ENCODE assay signal across 16 cellular contexts in the genomic region with DNA sequence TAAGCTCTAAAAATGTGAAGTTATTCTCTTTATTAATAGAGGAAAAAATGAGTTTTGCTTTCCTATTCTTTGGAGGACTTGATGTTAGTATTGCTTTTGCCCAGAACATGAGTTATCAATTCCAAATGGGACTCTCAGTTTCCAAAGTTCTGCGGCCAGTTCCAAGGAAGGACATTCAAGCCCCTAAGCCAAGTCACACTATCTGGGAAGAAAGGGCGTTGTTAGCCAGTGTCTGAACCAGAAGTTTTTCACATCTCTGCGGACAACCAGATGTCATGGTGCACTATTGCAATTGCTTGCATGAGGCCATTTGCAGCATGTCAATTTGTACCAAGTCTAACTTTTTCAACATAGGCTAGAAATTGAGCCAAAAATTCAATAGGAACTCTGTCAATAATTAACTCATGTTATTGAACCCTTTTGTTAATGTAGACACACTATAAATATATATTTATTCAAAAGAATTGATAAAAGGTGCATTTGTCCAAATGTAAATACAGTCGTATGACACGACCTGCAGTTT.
"Had no signal": no experiment of that assay in that cellular context is flagged by ENCODE, and none has a peak within 500 bp of the region (broad histone marks: within the 10 kb centered on the region; RNA-seq: fewer than 3 reads in every experiment).

No MANE protein-coding gene starts in this region.

- DNase-seq: colonic mucosa; dermis blood vessel endothelial cell; esophagus squamous epithelium; foreskin melanocyte; heart right ventricle; hypothalamus; naive thymus-derived CD4-positive, alpha-beta T cell; nephron progenitor cell; stimulated activated CD4-positive, alpha-beta T cell treated with anti-CD3 and anti-CD28 coated beads, Interleukin-2, amount 100 ng/mL, for 48 hours; stimulated activated naive CD4-positive, alpha-beta T cell treated with Interleukin-2 at 50 U/mL for 16 hours; upper lobe of right lung had no signal

- H3K4me1 Mint-ChIP-seq: naive thymus-derived CD4-positive, alpha-beta T cell had no signal

- H3K4me3 Mint-ChIP-seq: naive thymus-derived CD4-positive, alpha-beta T cell; nephron progenitor cell had no signal

- H3K27ac ChIP-seq: colonic mucosa, esophagus squamous epithelium, heart right ventricle, parathyroid adenoma, prostate gland, tibial artery, upper lobe of right lung, vagina had no signal

- H3K4me1 ChIP-seq: prostate gland had no signal

- H3K36me3 Mint-ChIP-seq: naive thymus-derived CD4-positive, alpha-beta T cell had no signal

- H3K27me3 ChIP-seq: colonic mucosa, heart right ventricle, tibial artery, upper lobe of right lung, vagina had no signal

- H3K9me3 ChIP-seq: colonic mucosa, esophagus squamous epithelium, heart right ventricle, prostate gland, tibial artery, upper lobe of right lung, vagina had no signal

- H3K27ac Mint-ChIP-seq: naive thymus-derived CD4-positive, alpha-beta T cell; nephron progenitor cell had no signal

- H3K9me3 Mint-ChIP-seq: naive thymus-derived CD4-positive, alpha-beta T cell had no signal

- H3K4me3 ChIP-seq: colonic mucosa, esophagus squamous epithelium, heart right ventricle, prostate gland, smooth muscle cell, tibial artery, upper lobe of right lung, vagina had no signal

- ATAC-seq: naive thymus-derived CD4-positive, alpha-beta T cell; upper lobe of right lung had no signal

- H3K36me3 ChIP-seq: colonic mucosa, esophagus squamous epithelium, heart right ventricle, prostate gland, tibial artery, upper lobe of right lung, vagina had no signal
